Comparison of ENCODE assay signal across 22 cellular contexts in genomic region chr3:117454928-117455327, GRCh38.
"Had no signal": no experiment of that assay in that cellular context is flagged by ENCODE, and none has a peak within 500 bp of the region (broad histone marks: within the 10 kb centered on the region; RNA-seq: fewer than 3 reads in every experiment).

No MANE protein-coding gene starts in this region.

- FAIRE-seq: endothelial cell of umbilical vein, frontal cortex, islet of Langerhans, keratinocyte had no signal

- H3K27ac ChIP-seq: coronary artery, dorsolateral prefrontal cortex, esophagus muscularis mucosa, foreskin keratinocyte, gastroesophageal sphincter, heart left ventricle, left lung, lower lobe of right lung had no signal

- H3K4me1 ChIP-seq: esophagus muscularis mucosa, foreskin keratinocyte, gastroesophageal sphincter, heart left ventricle, left lung, lower lobe of right lung had no signal

- ATAC-seq: foreskin keratinocyte; gastroesophageal sphincter; heart left ventricle; left lung; left ventricle myocardium superior; lower lobe of right lung; mucosa of descending colon; naive thymus-derived CD8-positive, alpha-beta T cell had no signal

- H3K36me3 ChIP-seq: esophagus muscularis mucosa, gastroesophageal sphincter, heart left ventricle, left lung, lower lobe of right lung had no signal

- DNase-seq: dermis blood vessel endothelial cell; dorsolateral prefrontal cortex; effector CD4-positive, alpha-beta T cell; effector memory CD4-positive, alpha-beta T cell; foreskin keratinocyte; heart left ventricle; hippocampal formation; left cardiac atrium; left lung; left ventricle myocardium superior; lower lobe of right lung; mesenchymal stem cell; naive B cell; naive thymus-derived CD8-positive, alpha-beta T cell had no signal

- H3K9me3 ChIP-seq: esophagus muscularis mucosa, gastroesophageal sphincter, heart left ventricle, left lung, lower lobe of right lung, mucosa of descending colon had no signal

- H3K27me3 ChIP-seq: dorsolateral prefrontal cortex, esophagus muscularis mucosa, foreskin keratinocyte, gastroesophageal sphincter, heart left ventricle, left lung had no signal

- H3K4me3 ChIP-seq: coronary artery, dorsolateral prefrontal cortex, esophagus muscularis mucosa, gastroesophageal sphincter, heart left ventricle, left lung, lower lobe of right lung, mucosa of descending colon had no signal
